ENCODE assay signal across 19 cellular contexts in the genomic region with DNA sequence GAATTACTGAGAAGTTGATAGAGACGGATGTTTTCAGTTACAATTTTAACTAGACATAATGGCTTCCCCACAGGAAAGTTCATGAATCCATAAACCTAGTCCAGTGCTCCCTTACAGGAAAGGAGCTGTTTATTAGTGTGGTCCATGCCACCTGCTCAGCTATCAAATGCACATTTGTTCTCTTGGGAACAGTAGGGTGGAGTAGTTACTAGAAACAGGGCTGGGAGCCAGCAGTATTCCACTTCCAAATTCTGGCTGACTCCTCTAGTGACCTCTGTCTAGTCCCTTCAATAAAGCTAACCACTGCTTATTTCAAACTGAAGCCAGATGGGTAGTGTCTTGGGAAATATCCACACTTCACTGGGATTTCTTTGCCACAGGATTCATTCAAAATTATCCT.
DNase-seq lines count a peak whose midpoint lies in the region; ATAC-seq and TF ChIP-seq lines count a peak whose summit lies in the region.
"Had no signal": no experiment of that assay in that cellular context is flagged by ENCODE, and none has a peak within 500 bp of the region (broad histone marks: within the 10 kb centered on the region; RNA-seq: fewer than 3 reads in every experiment).

No MANE protein-coding gene starts in this region.

- ATAC-seq in Right ventricle myocardium inferior (peak; percentile 87), heart left ventricle (peak; percentile 94 to 97 (median 95)), upper lobe of left lung (ENCODE audit: low FRiP score in 2 of 2) (peak; percentile 32 to 59), HG03521 (IDR thresholded peaks at IDR 0.05; ENCODE audit: unreplicated experiment) (no peak)
- ATAC-seq: K562; stimulated activated memory B cell treated with anti-CD40 and anti-IgM and Interleukin-4, amounts not matched to agents 10 μg/mL and 1 μg/mL and 100 μg/mL, for 72 hours had no signal

- intact Hi-C loops in Right ventricle myocardium inferior (cut with DNase I) = no loop called here
- intact Hi-C loops in cardiac septum (cut with DNase I) = loop anchor here (5.0 kb wide), 1 partner anchor 202 kb away; no protein-coding TSS in a partner anchor
- intact Hi-C loops in heart left ventricle (cut with DNase I) = loop anchor here in 1 of 10 donors (10.0 kb wide), 2 partner anchors 50 to 200 kb away; no protein-coding TSS in a partner anchor

- H3K9me3 ChIP-seq in heart left ventricle (no peaks in the 10 kb centered on the region), upper lobe of left lung (no peaks in the 10 kb centered on the region), WERI-Rb-1 (ENCODE audit: severe bottlenecking) (no peaks in the 10 kb centered on the region)

- no peak for TF ChIP-seq CTCF in heart left ventricle (IDR thresholded peaks at IDR 0.05)
- TF ChIP-seq CTCF in upper lobe of left lung (IDR thresholded peaks at IDR 0.05) = no peak
- TF ChIP-seq CTCF in WERI-Rb-1 (IDR thresholded peaks at IDR 0.05; ENCODE audit: low read depth, low read length) = no peak

- H3K4me3 ChIP-seq in heart left ventricle (no peak overlapping the region), upper lobe of left lung (no peak overlapping the region), WERI-Rb-1 (ENCODE audit: low read depth, low read length) (no peak overlapping the region)
- H3K4me3 ChIP-seq: K562 had no signal

- H3K27ac ChIP-seq in heart left ventricle (peak overlapping the region in 7 of 12 donors; percentile 1 to 36 (median 27)), upper lobe of left lung (no peak overlapping the region), WERI-Rb-1 (no peak overlapping the region)

- DNase-seq in Right ventricle myocardium inferior (ENCODE audit: missing footprints) = no peak
- no peak for DNase-seq in cardiac septum (ENCODE audit: low spot score)
- DNase-seq in NCI-H446 treated with DMSO at 0.1 percent for 48 hours (lab: John Stamatoyannopoulos, UW) = peak; percentile 41
- peak in 4 of 5 donors; percentile 64 to 73 (median 68) for DNase-seq in heart left ventricle
- DNase-seq in upper lobe of left lung = peak in 1 of 2 donors; percentile 44
- no peak for DNase-seq in MV-4-11 (lab: John Stamatoyannopoulos, UW)
- no peak for DNase-seq in WERI-Rb-1
- DNase-seq: ACHN; activated naive CD4-positive, alpha-beta T cell; activated T-cell treated with anti-CD3 and anti-CD28 coated beads, Interleukin-2, amount 50 U/mL, for 24 hours; amniotic stem cell; hippocampal formation; NCI-H345; occipital lobe; RPMI8226; T1000 had no signal

- no peak for TF ChIP-seq EP300 in upper lobe of left lung (IDR thresholded peaks at IDR 0.05)

- H3K4me1 ChIP-seq in heart left ventricle (peaks cover 4 to 41% (median 15%) of the 10 kb centered on the region in 12 donors), upper lobe of left lung (peaks cover 0 to 3% (median 0%) of the 10 kb centered on the region in 4 donors)

- WGBS in heart left ventricle, 4 donors = 43 to 76% (median 53%) methylated on average over 1 of the region's 1 CpG
- 50 to 82% methylated on average over 1 of the region's 1 CpG for WGBS in upper lobe of left lung, 2 donors

- TF ChIP-seq POLR2A in heart left ventricle (IDR thresholded peaks at IDR 0.05) (no peak), upper lobe of left lung (IDR thresholded peaks at IDR 0.05) (no peak)

- no peaks in the 10 kb centered on the region for H3K36me3 ChIP-seq in heart left ventricle
- no peaks in the 10 kb centered on the region for H3K36me3 ChIP-seq in upper lobe of left lung
- no peaks in the 10 kb centered on the region for H3K36me3 ChIP-seq in WERI-Rb-1

- H3K27me3 ChIP-seq in heart left ventricle = no peaks in the 10 kb centered on the region
- H3K27me3 ChIP-seq in upper lobe of left lung = no peaks in the 10 kb centered on the region
- H3K27me3 ChIP-seq in WERI-Rb-1 (ENCODE audit: insufficient read depth, low read depth, severe bottlenecking) = no peaks in the 10 kb centered on the region

Comparison
In these comparisons a context has a peak if more than half of its experiments do, and no peak if none do; other contexts are left out.
1. DNase-seq: peak in NCI-H446 treated with DMSO at 0.1 percent for 48 hours (single experiment) and heart left ventricle (4 of 5); none in Right ventricle myocardium inferior (single experiment), cardiac septum (single experiment), MV-4-11 (single experiment) and WERI-Rb-1 (single experiment).
2. H3K27ac ChIP-seq: peak in heart left ventricle (7 of 12); none in upper lobe of left lung (0 of 4) and WERI-Rb-1 (single experiment).